Comparison of ENCODE assay signal across 10 cellular contexts in genomic region chr4:3257691-3258482, GRCh38. TPM values are rescaled to one million over a fixed set of nuclear protein-coding genes. Genes with fewer than 3 reads are reported as not detected.
DNase-seq lines count a peak whose midpoint lies in the region; ATAC-seq and TF ChIP-seq lines count a peak whose summit lies in the region.
"Had no signal": no experiment of that assay in that cellular context is flagged by ENCODE, and none has a peak within 500 bp of the region (broad histone marks: within the 10 kb centered on the region; RNA-seq: fewer than 3 reads in every experiment).

No MANE protein-coding gene starts in this region.

- POLR2A ChIA-PET in HEK293T (lab: Yijun Ruan, JAX), result interaction anchor here (1.2 kb wide), 1 partner anchor 11 kb away, joined by 3 read pairs; no protein-coding TSS in a partner anchor

- no peak overlapping the region for H2BK5ac ChIP-seq in mesendoderm (ENCODE audit: low read length)

- H3K79me2 ChIP-seq in mesendoderm (ENCODE audit: control insufficient read depth, insufficient read depth, low read length), result no peaks in the 10 kb centered on the region
- H3K79me2 ChIP-seq: parathyroid adenoma had no signal

- H3K27ac Mint-ChIP-seq in stimulated activated effector memory CD8-positive, alpha-beta T cell treated with anti-CD3 and anti-CD28 coated beads, Interleukin-12 subunit alpha, Interleukin-12 subunit beta, amount 100 ng/mL, for 72 hours, result no peak overlapping the region

- no peak overlapping the region for H4K8ac ChIP-seq in mesendoderm (ENCODE audit: low read depth, low read length)

- H3K9me3 Mint-ChIP-seq in stimulated activated effector memory CD8-positive, alpha-beta T cell treated with anti-CD3 and anti-CD28 coated beads, Interleukin-12 subunit alpha, Interleukin-12 subunit beta, amount 100 ng/mL, for 72 hours, result no peaks in the 10 kb centered on the region

- CTCF ChIA-PET in HEK293T (lab: Yijun Ruan, JAX), result no interaction called here

- H3K4me1 Mint-ChIP-seq in stimulated activated effector memory CD8-positive, alpha-beta T cell treated with anti-CD3 and anti-CD28 coated beads, Interleukin-12 subunit alpha, Interleukin-12 subunit beta, amount 100 ng/mL, for 72 hours, result no peaks in the 10 kb centered on the region

- no peaks in the 10 kb centered on the region for H3K36me3 Mint-ChIP-seq in stimulated activated effector memory CD8-positive, alpha-beta T cell treated with anti-CD3 and anti-CD28 coated beads, Interleukin-12 subunit alpha, Interleukin-12 subunit beta, amount 100 ng/mL, for 72 hours

- H3K4ac ChIP-seq in mesendoderm (ENCODE audit: low read depth, low read length), result no peak overlapping the region

- H3K23ac ChIP-seq in mesendoderm (ENCODE audit: low read length), result no peak overlapping the region

- no peak overlapping the region for H3K4me3 ChIP-seq in cardiac fibroblast (replicated peaks in 1 of 2; ENCODE audit: low read depth in 2 of 2, low read length in 2 of 2)
- H3K4me3 ChIP-seq in mesendoderm (ENCODE audit: low read length), result no peak overlapping the region

- no peak overlapping the region for H3K27ac ChIP-seq in mesendoderm (ENCODE audit: low read depth, low read length)
- H3K27ac ChIP-seq: C4-2B, parathyroid adenoma had no signal

- no peak overlapping the region for H3K18ac ChIP-seq in mesendoderm (ENCODE audit: low read length)

- no peak overlapping the region for H3K4me3 Mint-ChIP-seq in stimulated activated effector memory CD8-positive, alpha-beta T cell treated with anti-CD3 and anti-CD28 coated beads, Interleukin-12 subunit alpha, Interleukin-12 subunit beta, amount 100 ng/mL, for 72 hours

- WGBS in mesendoderm (ENCODE audit: extremely low coverage, insufficient coverage, low lambda C conversion rate), result no CpG with 5 or more reads among the region's 26 CpGs

- no peak overlapping the region for H3K4me2 ChIP-seq in mesendoderm (ENCODE audit: low read length)

- H4K5ac ChIP-seq in mesendoderm (ENCODE audit: low read length), result no peak overlapping the region

- H3K4me1 ChIP-seq in mesendoderm (ENCODE audit: control insufficient read depth, low read depth, low read length), result no peaks in the 10 kb centered on the region
- H3K4me1 ChIP-seq: parathyroid adenoma had no signal

- H2AK5ac ChIP-seq in mesendoderm (ENCODE audit: low read length), result no peak overlapping the region

- H3K9ac ChIP-seq in mesendoderm (ENCODE audit: low read length), result no peak overlapping the region
- H3K9ac ChIP-seq: parathyroid adenoma had no signal

- no peak overlapping the region for H2BK15ac ChIP-seq in mesendoderm (replicated peaks; ENCODE audit: low read depth)

- peak; percentile 21 for DNase-seq in activated CD8-positive, alpha-beta memory T cell treated with anti-CD3 and anti-CD28 coated beads for 24 hours
- DNase-seq in activated CD8-positive, alpha-beta memory T cell treated with anti-CD3 and anti-CD28 coated beads, Interleukin-2, amount 50 U/mL, for 4 hours, result no peak
- DNase-seq in HS-5 (ENCODE audit: low read depth) (peak; percentile 15), cardiac fibroblast (ENCODE audit: low read depth in 2 of 2) (peak; percentile 25 to 38), HEK293T (ENCODE audit: extremely low spot score) (no peak), middle frontal gyrus (ENCODE audit: extremely low spot score, low spot score) (no peak), mesendoderm (no peak)
- DNase-seq in stimulated activated effector memory CD8-positive, alpha-beta T cell treated with anti-CD3 and anti-CD28 coated beads, Interleukin-12 subunit alpha, Interleukin-12 subunit beta, amount 100 ng/mL, for 72 hours (ENCODE audit: low spot score in 2 of 2), result no peak

- peak; percentile 67 for ATAC-seq in stimulated activated effector memory CD8-positive, alpha-beta T cell treated with anti-CD3 and anti-CD28 coated beads, Interleukin-12 subunit alpha, Interleukin-12 subunit beta, amount 100 ng/mL, for 72 hours

- H3K56ac ChIP-seq in mesendoderm (ENCODE audit: low read length), result no peak overlapping the region

- no peaks in the 10 kb centered on the region for H3K79me1 ChIP-seq in mesendoderm (ENCODE audit: low read length)

- no peak for TF ChIP-seq CTCF in cardiac fibroblast (IDR thresholded peaks at IDR 0.05; ENCODE audit: low read depth, low read length)

- H3K27me3 ChIP-seq in mesendoderm (ENCODE audit: insufficient read depth, low read length, poor library complexity), result no peaks in the 10 kb centered on the region

- H2BK120ac ChIP-seq in mesendoderm (ENCODE audit: low read depth, low read length), result no peak overlapping the region

- no peaks in the 10 kb centered on the region for H3K36me3 ChIP-seq in mesendoderm (ENCODE audit: control insufficient read depth, insufficient read depth, low read length)

TF ChIP-seq in HEK293T, 16 proteins besides CTCF, POLR2A, EP300 and RAD21:
- no peak for TF ChIP-seq TARDBP (IDR thresholded peaks at IDR 0.05)
- TF ChIP-seq ELF4 (IDR thresholded peaks at IDR 0.05), result no peak
- no peak for TF ChIP-seq SP1 (IDR thresholded peaks at IDR 0.05)
- TF ChIP-seq FOXM1 (IDR thresholded peaks at IDR 0.05; ENCODE audit: borderline replicate concordance), result no peak
- no peak for TF ChIP-seq ARNT (IDR thresholded peaks at IDR 0.05)
- TF ChIP-seq FOXA1 (IDR thresholded peaks at IDR 0.05), result no peak
- TF ChIP-seq L3MBTL2 (conservative IDR thresholded peaks at IDR 0.05), result no peak
- no peak for TF ChIP-seq ZNF384 (IDR thresholded peaks at IDR 0.05)
- no peak for TF ChIP-seq CTBP1 (IDR thresholded peaks at IDR 0.05; ENCODE audit: borderline replicate concordance)
- TF ChIP-seq FOXK2 (IDR thresholded peaks at IDR 0.05), result no peak
- no peak for TF ChIP-seq SUZ12 (IDR thresholded peaks at IDR 0.05)
- no peak for TF ChIP-seq HDGF (IDR thresholded peaks at IDR 0.05; ENCODE audit: borderline replicate concordance)

RNA-seq across cellular contexts. Expression of gene MSANTD1, which starts 8.9 kb away (rescaled TPM):
- polyA plus RNA-seq in mesendoderm (2013, experiment 1 of 2), result 0.14 TPM
- polyA plus RNA-seq in mesendoderm (2013, experiment 2 of 2), result 0.15 TPM

RNA-seq across cellular contexts. Expression of gene RGS12, which starts 34.9 kb away (rescaled TPM):
- polyA plus RNA-seq in mesendoderm (2013, experiment 1 of 2), result 7.8 TPM
- polyA plus RNA-seq in mesendoderm (2013, experiment 2 of 2), result 8.4 TPM

Comparison
In these comparisons a context has a peak if more than half of its experiments do, and no peak if none do; other contexts are left out.
1. DNase-seq: peak in activated CD8-positive, alpha-beta memory T cell treated with anti-CD3 and anti-CD28 coated beads for 24 hours (single experiment), HS-5 (single experiment) and cardiac fibroblast (2 of 2); none in activated CD8-positive, alpha-beta memory T cell treated with anti-CD3 and anti-CD28 coated beads, Interleukin-2, amount 50 U/mL, for 4 hours (single experiment), stimulated activated effector memory CD8-positive, alpha-beta T cell treated with anti-CD3 and anti-CD28 coated beads, Interleukin-12 subunit alpha, Interleukin-12 subunit beta, amount 100 ng/mL, for 72 hours (0 of 2), HEK293T (single experiment), middle frontal gyrus (single experiment) and mesendoderm (single experiment).